Comparison of ENCODE assay signal across 6 cellular contexts in the genomic region with DNA sequence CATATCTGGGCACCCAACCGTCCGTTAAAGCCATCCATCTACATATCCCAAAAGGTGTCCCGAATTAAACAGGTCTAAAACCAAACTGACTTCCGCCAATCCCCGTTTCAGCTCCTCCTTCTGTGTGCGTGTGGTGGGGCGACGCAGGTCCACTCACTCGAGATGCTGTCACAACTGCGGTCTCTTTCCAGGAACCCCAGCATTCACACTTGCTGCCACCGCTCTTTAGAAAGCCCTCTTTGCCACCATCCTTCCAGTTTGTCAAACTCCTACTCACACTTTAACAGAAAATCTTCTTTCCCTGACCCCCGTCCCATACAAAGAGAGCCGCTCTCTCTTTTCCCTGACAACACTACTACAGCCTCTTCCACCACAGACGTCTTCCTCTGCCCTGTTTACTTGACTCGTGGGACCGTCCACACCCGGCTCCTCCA. TPM values are rescaled to one million over a fixed set of nuclear protein-coding genes. Genes with fewer than 3 reads are reported as not detected.
DNase-seq lines count a peak whose midpoint lies in the region; ATAC-seq and TF ChIP-seq lines count a peak whose summit lies in the region.

No MANE protein-coding gene starts in this region.

- POLR2A ChIA-PET in GM10248 (lab: Yijun Ruan, JAX) = interaction anchor here (1.0 kb wide), 1 partner anchor 30 kb away, joined by 3 read pairs; no protein-coding TSS in a partner anchor

- peaks cover 38% of the 10 kb centered on the region for H3K36me3 ChIP-seq in lower lobe of right lung

- TF ChIP-seq CTCF in lower lobe of right lung (IDR thresholded peaks at IDR 0.05) (no peak), GM10248 (IDR thresholded peaks at IDR 0.05; ENCODE audit: control extremely low read depth, extremely low read depth, low read depth, missing control alignments) (no peak)

- intact Hi-C loops in lower lobe of right lung (cut with DNase I) = no loop called here

- H3K27me3 ChIP-seq in lower lobe of right lung (ENCODE audit: low read depth) = peaks cover 20% of the 10 kb centered on the region

- DNase-seq in activated T-cell treated with anti-CD3 and anti-CD28 coated beads, Interleukin-2, amount 50 U/mL, for 48 hours = peak; percentile 55 to 63
- no peak for DNase-seq in lower lobe of right lung
- DNase-seq in NCI-H146 treated with DMSO at 0.1 percent for 48 hours (lab: John Stamatoyannopoulos, UW; ENCODE audit: unreplicated experiment) = no peak
- no peak for DNase-seq in NCI-H1436 treated with DMSO at 0.1 percent for 48 hours (lab: John Stamatoyannopoulos, UW)
- no peak for DNase-seq in GM10248 (ENCODE audit: extremely low spot score)

- H3K4me1 ChIP-seq in lower lobe of right lung = peaks cover 12% of the 10 kb centered on the region

- H3K4me3 ChIP-seq in lower lobe of right lung = peak overlapping the region; percentile 83

- no peaks in the 10 kb centered on the region for H3K9me3 ChIP-seq in lower lobe of right lung

- peak overlapping the region; percentile 79 for H3K27ac ChIP-seq in lower lobe of right lung

- CTCF ChIA-PET in GM10248 (lab: Yijun Ruan, JAX) = interaction anchor here (0.7 to 4.7 kb wide), 25 partner anchors 10 to 489 kb away, joined by 3 to 39 read pairs (median 5); a partner anchor contains a TSS

- peak; percentile 7 for ATAC-seq in HG03097 (IDR thresholded peaks at IDR 0.05; ENCODE audit: low FRiP score, unreplicated experiment)
- ATAC-seq in lower lobe of right lung = peak in 1 of 2 donors; percentile 27

RNA-seq across cellular contexts. Expression of a gene that starts 0.5 kb away (rescaled TPM):
- 14.0 TPM for total RNA-seq in lower lobe of right lung

RNA-seq across cellular contexts. Expression of a gene that starts 6.1 kb away (rescaled TPM):
- not detected for total RNA-seq in lower lobe of right lung

RNA-seq across cellular contexts. Expression of a gene that starts 12.9 kb away (rescaled TPM):
- total RNA-seq in lower lobe of right lung = not detected

RNA-seq across cellular contexts. Expression of a gene that starts 21.8 kb away (rescaled TPM):
- 62.9 TPM for total RNA-seq in lower lobe of right lung

RNA-seq across cellular contexts. Expression of a gene that starts 34.6 kb away (rescaled TPM):
- 50.3 TPM for total RNA-seq in lower lobe of right lung

Comparison
In these comparisons a context has a peak if more than half of its experiments do, and no peak if none do; other contexts are left out.
1. DNase-seq: peak in activated T-cell treated with anti-CD3 and anti-CD28 coated beads, Interleukin-2, amount 50 U/mL, for 48 hours (2 of 2); none in lower lobe of right lung (single experiment), NCI-H146 treated with DMSO at 0.1 percent for 48 hours (single experiment), NCI-H1436 treated with DMSO at 0.1 percent for 48 hours (single experiment) and GM10248 (single experiment).